Comparison of ENCODE assay signal across 9 cellular contexts in the genomic region with DNA sequence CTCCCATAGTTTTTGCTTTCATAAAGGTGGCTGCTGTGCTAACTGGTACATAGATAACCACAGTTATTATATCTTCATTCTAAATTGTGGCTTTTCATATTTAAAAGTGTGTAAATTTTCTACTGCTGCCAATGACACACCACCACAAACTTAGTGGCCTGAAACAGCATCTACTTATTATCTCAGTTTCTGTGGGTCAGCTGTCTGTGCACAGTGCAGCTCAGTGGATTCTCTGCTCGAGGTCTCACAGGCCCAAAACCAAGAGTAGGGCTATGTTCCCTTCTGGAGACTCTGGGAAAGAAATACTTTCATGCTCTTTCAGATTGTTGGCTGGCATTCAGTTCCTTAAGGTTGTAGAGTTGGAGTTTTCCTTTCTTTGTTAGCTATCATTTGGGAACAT.
"Had no signal": no experiment of that assay in that cellular context is flagged by ENCODE, and none has a peak within 500 bp of the region (broad histone marks: within the 10 kb centered on the region; RNA-seq: fewer than 3 reads in every experiment).

No MANE protein-coding gene starts in this region.

- H3K4me3 ChIP-seq: GM23248, HAP-1, K562 had no signal

- H3K9ac ChIP-seq: GM23248 had no signal

- H3K4me3 Mint-ChIP-seq: HFFc6 had no signal

- H3K9me3 ChIP-seq: HAP-1 had no signal

- H3K4me1 ChIP-seq: HAP-1 had no signal

- DNase-seq: GM23248, GOT3, H7, HFFc6, IMR-90 had no signal

- H3K27ac ChIP-seq: GM23248 had no signal

- H2AFZ ChIP-seq: GM23248 had no signal

- H3K9me3 Mint-ChIP-seq: HFFc6 had no signal

- H3K27ac Mint-ChIP-seq: HFFc6 had no signal

- FAIRE-seq: HTR-8/SVneo, K562 had no signal

- H3K36me3 ChIP-seq: HAP-1 had no signal

- ATAC-seq: HCT116 had no signal
